Comparison of ENCODE assay signal across 1 cellular context in genomic region chr3:171663805-171664204, GRCh38.
TF ChIP-seq lines count a peak whose summit lies in the region.

No MANE protein-coding gene starts in this region.

TF ChIP-seq in HepG2, 621 proteins besides CTCF, POLR2A, EP300 and RAD21 (continued from another document):
- no peak for TF ChIP-seq NFAT5 (CRISPR knock-in tag; IDR thresholded peaks at IDR 0.05)
